1 cellular context compared by ENCODE assay signal in genomic region chr3:119240101-119240581, GRCh38.
TF ChIP-seq lines count a peak whose summit lies in the region.

No MANE protein-coding gene starts in this region.

TF ChIP-seq in HepG2, 621 proteins besides CTCF, POLR2A, EP300 and RAD21 (continues in another document):
- TF ChIP-seq MBNL3 (CRISPR knock-in tag; conservative IDR thresholded peaks at IDR 0.05) = no peak
- TF ChIP-seq NFATC3 (CRISPR knock-in tag; IDR thresholded peaks at IDR 0.05) = no peak
- peak; percentile 52; the same call in 1 of the 2 replicates for TF ChIP-seq NR2F2 (IDR thresholded peaks at IDR 0.05; ENCODE audit: borderline replicate concordance, low read depth)
- no peak for TF ChIP-seq LCORL (IDR thresholded peaks at IDR 0.05)
- TF ChIP-seq LCORL (CRISPR knock-in tag; IDR thresholded peaks at IDR 0.05) = peak; percentile 3; the same call in 1 of the 2 replicates
- peak; percentile 31; the same call in 1 of the 2 replicates for TF ChIP-seq TCF7 (IDR thresholded peaks at IDR 0.05; ENCODE audit: low read depth)
- TF ChIP-seq ZIK1 (CRISPR knock-in tag; IDR thresholded peaks at IDR 0.05; ENCODE audit: borderline replicate concordance, low read depth) = no peak
- TF ChIP-seq KMT2B (CRISPR knock-in tag; IDR thresholded peaks at IDR 0.05) = no peak
- TF ChIP-seq ZNF605 (CRISPR knock-in tag; IDR thresholded peaks at IDR 0.05) = peak; percentile 12; the same call in 1 of the 2 replicates
- TF ChIP-seq MEF2D (CRISPR knock-in tag; IDR thresholded peaks at IDR 0.05) = 0 out of 2 replicates have a peak, but pooled peaks have one; percentile 13
- peak; percentile 44 to 80; a peak in 3 of 4 replicates for TF ChIP-seq NR2F1 (CRISPR knock-in tag; IDR thresholded peaks at IDR 0.05)
- TF ChIP-seq PHF21A (CRISPR knock-in tag; IDR thresholded peaks at IDR 0.05) = 0 out of 2 replicates have a peak, but pooled peaks have one; percentile 15
- TF ChIP-seq ZNF383 (CRISPR knock-in tag; IDR thresholded peaks at IDR 0.05; ENCODE audit: borderline replicate concordance) = 0 out of 2 replicates have a peak, but pooled peaks have one; percentile 23
- peak; percentile 30; the same call in 1 of the 2 replicates for TF ChIP-seq POLR2AphosphoS5 (IDR thresholded peaks at IDR 0.05; ENCODE audit: low read depth, low read length)
- TF ChIP-seq PAXIP1 (CRISPR knock-in tag; conservative IDR thresholded peaks at IDR 0.05) = peak; percentile 31; the same call in 1 of the 2 replicates
- 0 out of 2 replicates have a peak, but pooled peaks have one; percentile 27 for TF ChIP-seq ZNF878 (CRISPR knock-in tag; IDR thresholded peaks at IDR 0.05)
- TF ChIP-seq FOXJ3 (CRISPR knock-in tag; IDR thresholded peaks at IDR 0.05; ENCODE audit: borderline replicate concordance) = peak; percentile 50; the same call in 1 of the 2 replicates
- TF ChIP-seq SIX1 (CRISPR knock-in tag; IDR thresholded peaks at IDR 0.05; ENCODE audit: borderline replicate concordance) = no peak
- 0 out of 2 replicates have a peak, but pooled peaks have one; percentile 10 for TF ChIP-seq ZNF724P (CRISPR knock-in tag; IDR thresholded peaks at IDR 0.05; ENCODE audit: borderline replicate concordance)
- no peak for TF ChIP-seq RFX3 (CRISPR knock-in tag; IDR thresholded peaks at IDR 0.05)
- TF ChIP-seq ZSCAN12 (CRISPR knock-in tag; IDR thresholded peaks at IDR 0.05) = peak; percentile 70; the same call in 1 of the 2 replicates
- 0 out of 2 replicates have a peak, but pooled peaks have one; percentile 12 for TF ChIP-seq IRF9 (CRISPR knock-in tag; IDR thresholded peaks at IDR 0.05; ENCODE audit: borderline replicate concordance)
- TF ChIP-seq ZNF225 (CRISPR knock-in tag; IDR thresholded peaks at IDR 0.05) = no peak
- TF ChIP-seq ZNF577 (CRISPR knock-in tag; IDR thresholded peaks at IDR 0.05; ENCODE audit: borderline replicate concordance, low read depth) = no peak
- TF ChIP-seq ZMAT3 (CRISPR knock-in tag; conservative IDR thresholded peaks at IDR 0.05) = no peak
- peak; percentile 30 for TF ChIP-seq HOXA3 (CRISPR knock-in tag; IDR thresholded peaks at IDR 0.05)
- TF ChIP-seq ZFP82 (CRISPR knock-in tag; IDR thresholded peaks at IDR 0.05; ENCODE audit: borderline replicate concordance) = 0 out of 2 replicates have a peak, but pooled peaks have one; percentile 69
- TF ChIP-seq THAP8 (CRISPR knock-in tag; IDR thresholded peaks at IDR 0.05; ENCODE audit: borderline replicate concordance) = no peak
- peak; percentile 96 for TF ChIP-seq NR2C2 (CRISPR knock-in tag; IDR thresholded peaks at IDR 0.05; ENCODE audit: borderline replicate concordance)
- TF ChIP-seq ZNF543 (CRISPR knock-in tag; IDR thresholded peaks at IDR 0.05) = 0 out of 2 replicates have a peak, but pooled peaks have one; percentile 16
- peak; percentile 14; the same call in 1 of the 2 replicates for TF ChIP-seq BCL6 (CRISPR knock-in tag; IDR thresholded peaks at IDR 0.05)
- peak; percentile 76 for TF ChIP-seq HNF4A (CRISPR knock-in tag; IDR thresholded peaks at IDR 0.05)
- TF ChIP-seq ZNF414 (CRISPR knock-in tag; IDR thresholded peaks at IDR 0.05) = peak; percentile 52; the same call in 1 of the 2 replicates
- TF ChIP-seq ZNF44 (CRISPR knock-in tag; IDR thresholded peaks at IDR 0.05) = no peak
- TF ChIP-seq NCOR1 (IDR thresholded peaks at IDR 0.05; ENCODE audit: borderline replicate concordance, low read length) = peak; percentile 35; the same call in 1 of the 2 replicates
- TF ChIP-seq CSRNP1 (CRISPR knock-in tag; IDR thresholded peaks at IDR 0.05) = 0 out of 2 replicates have a peak, but pooled peaks have one; percentile 20
- 0 out of 2 replicates have a peak, but pooled peaks have one; percentile 15 for TF ChIP-seq ZNF292 (CRISPR knock-in tag; IDR thresholded peaks at IDR 0.05; ENCODE audit: borderline replicate concordance, low read depth)
- TF ChIP-seq NR2F6 (IDR thresholded peaks at IDR 0.05) = peak; percentile 96
- peak; percentile 89 for TF ChIP-seq NR2F6 (CRISPR knock-in tag; IDR thresholded peaks at IDR 0.05)
- TF ChIP-seq RFXAP (CRISPR knock-in tag; IDR thresholded peaks at IDR 0.05; ENCODE audit: borderline replicate concordance) = 0 out of 2 replicates have a peak, but pooled peaks have one; percentile 17
- TF ChIP-seq CCDC6 (CRISPR knock-in tag; IDR thresholded peaks at IDR 0.05) = peak; percentile 13; the same call in 1 of the 2 replicates
- TF ChIP-seq MXD4 (CRISPR knock-in tag; IDR thresholded peaks at IDR 0.05) = peak; percentile 15; the same call in 1 of the 2 replicates
- TF ChIP-seq ZHX1 (CRISPR knock-in tag; IDR thresholded peaks at IDR 0.05; ENCODE audit: low read depth) = peak; percentile 35; the same call in 1 of the 2 replicates
- no peak for TF ChIP-seq ATF7 (IDR thresholded peaks at IDR 0.05)
- no peak for TF ChIP-seq ATF7 (CRISPR knock-in tag; IDR thresholded peaks at IDR 0.05)
- TF ChIP-seq ZNF607 (CRISPR knock-in tag; IDR thresholded peaks at IDR 0.05; ENCODE audit: borderline replicate concordance) = no peak
- TF ChIP-seq ZNF317 (CRISPR knock-in tag; IDR thresholded peaks at IDR 0.05) = peak; percentile 16; the same call in 1 of the 2 replicates
- 0 out of 3 replicates have a peak, but pooled peaks have one; percentile 1 for TF ChIP-seq MXI1 (IDR thresholded peaks at IDR 0.05; ENCODE audit: borderline replicate concordance, low read depth, low read length)
- TF ChIP-seq XRCC5 (optimal IDR thresholded peaks at IDR 0.05; ENCODE audit: low read length) = peak; percentile 6
- TF ChIP-seq ZNF362 (CRISPR knock-in tag; IDR thresholded peaks at IDR 0.05; ENCODE audit: borderline replicate concordance) = peak; percentile 83
- TF ChIP-seq ZFP90 (CRISPR knock-in tag; IDR thresholded peaks at IDR 0.05; ENCODE audit: borderline replicate concordance) = no peak; the same call in 1 of the 2 replicates
- no peak for TF ChIP-seq RBM39 (IDR thresholded peaks at IDR 0.05; ENCODE audit: low read depth, low read length, poor library complexity, severe bottlenecking)
- TF ChIP-seq HNF4G (IDR thresholded peaks at IDR 0.05; ENCODE audit: borderline replicate concordance, low read depth, low read length) = peak; percentile 52
- no peak for TF ChIP-seq HNF4G (CRISPR knock-in tag; IDR thresholded peaks at IDR 0.05; ENCODE audit: borderline replicate concordance, low read depth)
- no peak for TF ChIP-seq USF2 (IDR thresholded peaks at IDR 0.05; ENCODE audit: low read depth, low read length)
- peak; percentile 69; the same call in 1 of the 2 replicates for TF ChIP-seq USF2 (CRISPR knock-in tag; IDR thresholded peaks at IDR 0.05; ENCODE audit: borderline replicate concordance)
- TF ChIP-seq TFAP4 (IDR thresholded peaks at IDR 0.05; ENCODE audit: borderline replicate concordance, low read depth) = peak; percentile 91
